ENCODE assay signal across 19 cellular contexts in the genomic region with DNA sequence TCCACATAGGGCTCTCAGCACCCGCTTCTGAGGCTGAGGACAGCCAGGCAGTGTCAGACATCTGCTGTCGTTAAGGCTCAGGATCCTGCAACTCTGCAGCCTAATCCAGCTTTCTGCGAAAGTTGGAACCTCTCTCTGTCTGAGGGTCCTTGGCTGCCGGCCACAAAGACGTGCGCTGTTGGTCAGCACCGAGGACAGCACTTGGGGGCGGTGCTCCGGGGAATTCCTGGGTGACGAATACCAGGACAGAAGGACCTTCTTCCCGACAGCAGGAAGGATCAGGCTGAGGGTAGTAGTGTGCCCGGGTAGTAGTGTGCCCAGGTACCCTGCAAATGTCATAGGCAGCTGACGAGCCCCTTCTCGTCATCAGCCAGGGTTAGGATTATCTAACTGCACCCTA. TPM values are rescaled to one million over a fixed set of nuclear protein-coding genes. Genes with fewer than 3 reads are reported as not detected.
DNase-seq lines count a peak whose midpoint lies in the region; ATAC-seq and TF ChIP-seq lines count a peak whose summit lies in the region.
"Had no signal": no experiment of that assay in that cellular context is flagged by ENCODE, and none has a peak within 500 bp of the region (broad histone marks: within the 10 kb centered on the region; RNA-seq: fewer than 3 reads in every experiment).

No MANE protein-coding gene starts in this region.

- no peak overlapping the region for H2BK12ac ChIP-seq in mesenchymal stem cell (ENCODE audit: low read length in 2 of 2)

- TF ChIP-seq CTCF in Peyer's patch (IDR thresholded peaks at IDR 0.05), result no peak
- TF ChIP-seq CTCF in foreskin keratinocyte (conservative IDR thresholded peaks at IDR 0.05), result no peak
- no peak for TF ChIP-seq CTCF in progenitor cell of endocrine pancreas (IDR thresholded peaks at IDR 0.05; ENCODE audit: unreplicated experiment)

- no peak overlapping the region for H3K18ac ChIP-seq in mesenchymal stem cell (ENCODE audit: low read depth in 1 of 2, low read length in 2 of 2)

- H3K9me3 ChIP-seq in Peyer's patch (no peaks in the 10 kb centered on the region), mesenchymal stem cell (ENCODE audit: control insufficient read depth, low read length) (no peaks in the 10 kb centered on the region)

- no peak overlapping the region for H2BK120ac ChIP-seq in mesenchymal stem cell (ENCODE audit: low read depth, low read length)

- H3K4me2 ChIP-seq in mesenchymal stem cell (ENCODE audit: low read length, poor library complexity, severe bottlenecking), result no peak overlapping the region

- H3K27ac ChIP-seq in Peyer's patch (no peak overlapping the region), foreskin keratinocyte (no peak overlapping the region), mesenchymal stem cell (ENCODE audit: low read length, poor library complexity, severe bottlenecking) (no peak overlapping the region)

- no peak overlapping the region for H3K14ac ChIP-seq in mesenchymal stem cell (ENCODE audit: low read length in 2 of 2)

- H3K9ac ChIP-seq in mesenchymal stem cell (ENCODE audit: low read length), result no peak overlapping the region

- H2BK15ac ChIP-seq in mesenchymal stem cell (ENCODE audit: low read depth, poor library complexity, severe bottlenecking), result no peak overlapping the region

- no peak overlapping the region for H2BK5ac ChIP-seq in mesenchymal stem cell (ENCODE audit: low read depth, low read length, poor library complexity, severe bottlenecking)

- peaks cover 3% of the 10 kb centered on the region for H3K4me1 Mint-ChIP-seq in progenitor cell of endocrine pancreas (ENCODE audit: low read depth)
- H3K4me1 Mint-ChIP-seq: brain had no signal

- H2AFZ ChIP-seq in mesenchymal stem cell (ENCODE audit: low read depth, low read length), result no peak overlapping the region

- H3K4me3 ChIP-seq in Peyer's patch (no peak overlapping the region), mesenchymal stem cell (ENCODE audit: insufficient read depth in 1 of 2, low read depth in 1 of 2, low read length in 2 of 2) (peak overlapping the region in 1 of 2 experiments; percentile 22)

- H3K4me3 Mint-ChIP-seq in progenitor cell of endocrine pancreas (ENCODE audit: low read depth), result no peak overlapping the region
- H3K4me3 Mint-ChIP-seq: brain; stimulated activated naive CD8-positive, alpha-beta T cell treated with anti-CD3 and anti-CD28 coated beads, Interleukin-15, amount 100 ng/mL, for 72 hours; T-helper 2 cell treated with Interferon-gamma antibody and Interleukin-4, amounts not matched to agents 5 μg/mL and 100 μg/mL, for 36 hours had no signal

- H3K4ac ChIP-seq in mesenchymal stem cell (ENCODE audit: low read depth in 1 of 2, low read length in 2 of 2), result no peak overlapping the region

- no peaks in the 10 kb centered on the region for H3K79me1 ChIP-seq in mesenchymal stem cell (replicated peaks; ENCODE audit: low read length, poor library complexity, severe bottlenecking)

- H3K36me3 Mint-ChIP-seq in progenitor cell of endocrine pancreas (ENCODE audit: insufficient read depth), result no peaks in the 10 kb centered on the region
- H3K36me3 Mint-ChIP-seq: brain had no signal

- H3K36me3 ChIP-seq in Peyer's patch (no peaks in the 10 kb centered on the region), mesenchymal stem cell (ENCODE audit: control insufficient read depth in 1 of 2, insufficient read depth in 2 of 2, low read depth in 1 of 2, low read length in 2 of 2) (no peaks in the 10 kb centered on the region)

- H3K27me3 ChIP-seq in Peyer's patch (no peaks in the 10 kb centered on the region), foreskin keratinocyte (peaks cover 4% of the 10 kb centered on the region), mesenchymal stem cell (ENCODE audit: control insufficient read depth in 1 of 2, insufficient read depth in 1 of 2, low read length in 2 of 2) (peaks cover 28 to 59% of the 10 kb centered on the region in 2 experiments)

- H3K9me3 Mint-ChIP-seq in progenitor cell of endocrine pancreas (ENCODE audit: low read depth), result no peaks in the 10 kb centered on the region
- H3K9me3 Mint-ChIP-seq: brain; stimulated activated naive CD8-positive, alpha-beta T cell treated with anti-CD3 and anti-CD28 coated beads, Interleukin-15, amount 100 ng/mL, for 72 hours; T-helper 2 cell treated with Interferon-gamma antibody and Interleukin-4, amounts not matched to agents 5 μg/mL and 100 μg/mL, for 36 hours had no signal

- H3K23ac ChIP-seq in mesenchymal stem cell (ENCODE audit: low read length in 2 of 2), result no peak overlapping the region

- H4K8ac ChIP-seq in mesenchymal stem cell (ENCODE audit: low read length), result no peak overlapping the region

- H4K91ac ChIP-seq in mesenchymal stem cell (ENCODE audit: low read length), result no peak overlapping the region

- 19% methylated on average over 14 of the region's 14 CpGs for WGBS in mesenchymal stem cell

- H3K27me3 Mint-ChIP-seq in progenitor cell of endocrine pancreas, result peaks cover 38% of the 10 kb centered on the region

- H2AK5ac ChIP-seq in mesenchymal stem cell (ENCODE audit: low read length, severe bottlenecking), result no peak overlapping the region

- peaks cover 0 to 4% (median 0%) of the 10 kb centered on the region in 4 donors for H3K4me1 ChIP-seq in Peyer's patch
- peaks cover 4% of the 10 kb centered on the region for H3K4me1 ChIP-seq in foreskin keratinocyte
- H3K4me1 ChIP-seq in mesenchymal stem cell (ENCODE audit: control insufficient read depth, insufficient read depth, low read depth, low read length), result peaks cover 2% of the 10 kb centered on the region

- ATAC-seq in foreskin keratinocyte (peak; percentile 60), GM18870 (IDR thresholded peaks at IDR 0.05; ENCODE audit: unreplicated experiment) (no peak)
- ATAC-seq: left ventricle myocardium superior; stimulated activated naive CD8-positive, alpha-beta T cell treated with anti-CD3 and anti-CD28 coated beads, Interleukin-15, amount 100 ng/mL, for 72 hours had no signal

- no peak for TF ChIP-seq POLR2A in Peyer's patch (IDR thresholded peaks at IDR 0.05)

- peak; percentile 19 for DNase-seq in NCI-H82 (lab: John Stamatoyannopoulos, UW)
- DNase-seq in NCI-H82 treated with DMSO at 0.1 percent for 48 hours (lab: John Stamatoyannopoulos, UW; ENCODE audit: unreplicated experiment), result no peak
- DNase-seq in Peyer's patch, result peak in 2 of 3 donors; percentile 9 to 39
- DNase-seq in foreskin keratinocyte, result peak in 1 of 2 donors; percentile 23
- DNase-seq in progenitor cell of endocrine pancreas (ENCODE audit: low spot score, unreplicated experiment), result peak; percentile 49
- DNase-seq in mesenchymal stem cell, result no peak
- DNase-seq in NCI-H774 (lab: John Stamatoyannopoulos, UW), result no peak
- DNase-seq: 8988T; activated CD4-positive, alpha-beta T cell treated with anti-CD3 and anti-CD28 coated beads for 48 hours; activated naive CD4-positive, alpha-beta T cell; GOT3; hypothalamus; left ventricle myocardium superior; NCI-H345; stimulated activated CD4-positive, alpha-beta T cell treated with anti-CD3 and anti-CD28 coated beads, Interleukin-15, amount 100 ng/mL, for 24 hours; stimulated activated naive CD8-positive, alpha-beta T cell treated with anti-CD3 and anti-CD28 coated beads, Interleukin-15, amount 100 ng/mL, for 72 hours had no signal

- H3K27ac Mint-ChIP-seq in progenitor cell of endocrine pancreas, result peak overlapping the region; percentile 62
- H3K27ac Mint-ChIP-seq: brain; stimulated activated naive CD8-positive, alpha-beta T cell treated with anti-CD3 and anti-CD28 coated beads, Interleukin-15, amount 100 ng/mL, for 72 hours; T-helper 2 cell treated with Interferon-gamma antibody and Interleukin-4, amounts not matched to agents 5 μg/mL and 100 μg/mL, for 36 hours had no signal

RNA-seq across cellular contexts. Expression of a gene that starts 16.0 kb away (rescaled TPM):
- total RNA-seq in Peyer's patch (1 to 10 TPM in 1 of 4 donors, not detected in 3; 3.0 TPM), foreskin keratinocyte (8.2 and 10.1 TPM in 2 replicates), progenitor cell of endocrine pancreas (1.2 and 2.2 TPM in 2 replicates)
- 4.7 and 5.8 TPM in 2 replicates for polyA plus RNA-seq in foreskin keratinocyte
- 1.4 TPM for polyA plus RNA-seq in mesenchymal stem cell (2013, experiment 1 of 2)
- 1.3 TPM for polyA plus RNA-seq in mesenchymal stem cell (2013, experiment 2 of 2)

Comparison
In these comparisons a context has a peak if more than half of its experiments do, and no peak if none do; other contexts are left out.
1. DNase-seq: peak in NCI-H82 (single experiment), Peyer's patch (2 of 3) and progenitor cell of endocrine pancreas (single experiment); none in NCI-H82 treated with DMSO at 0.1 percent for 48 hours (single experiment), mesenchymal stem cell (single experiment) and NCI-H774 (single experiment).